In genomic region chr7:121020652-121021051, GRCh38 we compare ENCODE assay signal across 11 cellular contexts. TPM values are rescaled to one million over a fixed set of nuclear protein-coding genes. Genes with fewer than 3 reads are reported as not detected.
DNase-seq lines count a peak whose midpoint lies in the region; ATAC-seq and TF ChIP-seq lines count a peak whose summit lies in the region.
"Had no signal": no experiment of that assay in that cellular context is flagged by ENCODE, and none has a peak within 500 bp of the region (broad histone marks: within the 10 kb centered on the region; RNA-seq: fewer than 3 reads in every experiment).

No MANE protein-coding gene starts in this region.

- H3K36me3 ChIP-seq in upper lobe of left lung (peaks cover 0 to 5% (median 0%) of the 10 kb centered on the region in 4 donors), adrenal gland (replicated peaks in 1 of 2) (no peaks in the 10 kb centered on the region)

- H3K4me1 ChIP-seq in upper lobe of left lung (peaks cover 22 to 37% (median 25%) of the 10 kb centered on the region in 4 donors), adrenal gland (replicated peaks in 1 of 2) (peaks cover 11 to 58% of the 10 kb centered on the region in 2 donors)

- H3K4me3 ChIP-seq in upper lobe of left lung (no peak overlapping the region), adrenal gland (no peak overlapping the region)
- H3K4me3 ChIP-seq: testis had no signal

- intact Hi-C loops in adrenal gland (cut with DNase I) = no loop called here

- DNase-seq in SIG-M5 treated with dmso at 0.1 percent for 504 hours (lab: John Stamatoyannopoulos, UW; ENCODE audit: unreplicated experiment) (peak; percentile 69), SIG-M5 (lab: John Stamatoyannopoulos, UW) (no peak), astrocyte of the hippocampus (ENCODE audit: low read depth, low spot score) (peak; percentile 11), left kidney (ENCODE audit: low read depth, low spot score) (peak; percentile 35), upper lobe of left lung (no peak), adrenal gland (no peak)
- DNase-seq: activated CD4-positive, CD25-positive, alpha-beta regulatory T cell treated with anti-CD3 and anti-CD28 coated beads, Interleukin-2, amount 50 U/mL, for 72 hours; testis had no signal

- TF ChIP-seq EP300 in upper lobe of left lung (IDR thresholded peaks at IDR 0.05) = no peak

- H3K27me3 ChIP-seq in upper lobe of left lung (no peaks in the 10 kb centered on the region), adrenal gland (no peaks in the 10 kb centered on the region)
- H3K27me3 ChIP-seq: testis had no signal

- H3K9me3 ChIP-seq in upper lobe of left lung = no peaks in the 10 kb centered on the region
- no peaks in the 10 kb centered on the region for H3K9me3 ChIP-seq in adrenal gland (replicated peaks in 1 of 3)
- H3K9me3 ChIP-seq: testis had no signal

- no peak for TF ChIP-seq POLR2A in upper lobe of left lung (IDR thresholded peaks at IDR 0.05)
- TF ChIP-seq POLR2A in adrenal gland (IDR thresholded peaks at IDR 0.05) = no peak

- H3K27ac ChIP-seq in upper lobe of left lung (peak overlapping the region in 3 of 4 donors; percentile 7 to 13 (median 12)), adrenal gland (peak overlapping the region in 2 of 5 donors; percentile 28 to 54)

- peak in 1 of 2 donors; percentile 62 for ATAC-seq in upper lobe of left lung (ENCODE audit: low FRiP score in 2 of 2)
- no peak for ATAC-seq in GM18498 (IDR thresholded peaks at IDR 0.05; ENCODE audit: unreplicated experiment)
- ATAC-seq in HG03139 (IDR thresholded peaks at IDR 0.05; ENCODE audit: unreplicated experiment) = no peak
- ATAC-seq: Panc1 had no signal

- no peak for TF ChIP-seq CTCF in upper lobe of left lung (IDR thresholded peaks at IDR 0.05)
- no peak for TF ChIP-seq CTCF in adrenal gland (IDR thresholded peaks at IDR 0.05)

RNA-seq across cellular contexts. Expression of gene CPED1, which starts 32.1 kb away (rescaled TPM):
- total RNA-seq in upper lobe of left lung = 10 to 100 TPM; 12.9 to 31.6 (median 18.1) TPM
- total RNA-seq in adrenal gland = 10 to 100 TPM; 17.9 to 72.2 (median 49.9) TPM
- polyA plus RNA-seq in adrenal gland = 10 to 100 TPM in 1 of 3 donors, 1 to 10 TPM in 2; 5.2 to 13.9 (median 6.4) TPM

Comparison
In these comparisons a context has a peak if more than half of its experiments do, and no peak if none do; other contexts are left out.
1. DNase-seq: peak in SIG-M5 treated with dmso at 0.1 percent for 504 hours (single experiment), astrocyte of the hippocampus (single experiment) and left kidney (single experiment); none in SIG-M5 (single experiment), upper lobe of left lung (0 of 2) and adrenal gland (0 of 7).